ENCODE assay signal across 8 cellular contexts in genomic region chr1:33348676-33349080, GRCh38. TPM values are rescaled to one million over a fixed set of nuclear protein-coding genes. Genes with fewer than 3 reads are reported as not detected.
DNase-seq lines count a peak whose midpoint lies in the region; ATAC-seq and TF ChIP-seq lines count a peak whose summit lies in the region.

No MANE protein-coding gene starts in this region.

- H3K4me1 Mint-ChIP-seq in activated CD8-positive, alpha-beta memory T cell treated with anti-CD3 and anti-CD28 coated beads, Interleukin-2, amount 10 ng/mL, durations not matched to agents 7 days and 5 days, result peaks cover 49% of the 10 kb centered on the region
- H3K4me1 Mint-ChIP-seq in activated T-cell treated with anti-CD3 and anti-CD28 coated beads, Interleukin-2, amount 50 U/mL, for 72 hours (ENCODE audit: low read depth), result peaks cover 45% of the 10 kb centered on the region

- peaks cover 0 to 39% (median 0%) of the 10 kb centered on the region in 9 donors for H3K36me3 ChIP-seq in heart right ventricle

- peak overlapping the region; percentile 77 for H3K4me3 Mint-ChIP-seq in activated CD8-positive, alpha-beta memory T cell treated with anti-CD3 and anti-CD28 coated beads, Interleukin-2, amount 10 ng/mL, durations not matched to agents 7 days and 5 days
- peak overlapping the region; percentile 80 to 83 for H3K4me3 Mint-ChIP-seq in activated T-cell treated with anti-CD3 and anti-CD28 coated beads, Interleukin-2, amount 50 U/mL, for 72 hours

- peak overlapping the region; percentile 89 for H3K27ac Mint-ChIP-seq in activated CD8-positive, alpha-beta memory T cell treated with anti-CD3 and anti-CD28 coated beads, Interleukin-2, amount 10 ng/mL, durations not matched to agents 7 days and 5 days
- peak overlapping the region; percentile 26 for H3K27ac Mint-ChIP-seq in activated T-cell treated with anti-CD3 and anti-CD28 coated beads, Interleukin-2, amount 50 U/mL, for 72 hours

- H3K4me3 ChIP-seq in heart right ventricle (peak overlapping the region; percentile 77 to 96 (median 90)), skeletal muscle cell (ENCODE audit: low read depth, low read length) (peak overlapping the region; percentile 60)

- peaks cover 16% of the 10 kb centered on the region for H3K36me3 Mint-ChIP-seq in activated CD8-positive, alpha-beta memory T cell treated with anti-CD3 and anti-CD28 coated beads, Interleukin-2, amount 10 ng/mL, durations not matched to agents 7 days and 5 days
- H3K36me3 Mint-ChIP-seq in activated T-cell treated with anti-CD3 and anti-CD28 coated beads, Interleukin-2, amount 50 U/mL, for 72 hours (ENCODE audit: insufficient read depth in 2 of 2), result peaks cover 0 to 8% of the 10 kb centered on the region in 2 donors

- no peak for TF ChIP-seq CTCF in heart right ventricle (IDR thresholded peaks at IDR 0.05)

- intact Hi-C loops in heart right ventricle (cut with DNase I), result loop anchor here in 2 of 10 donors (2.0 to 5.0 kb wide), 2 partner anchors 16 to 51 kb away; no protein-coding TSS in a partner anchor

- no peaks in the 10 kb centered on the region for H3K9me3 Mint-ChIP-seq in activated CD8-positive, alpha-beta memory T cell treated with anti-CD3 and anti-CD28 coated beads, Interleukin-2, amount 10 ng/mL, durations not matched to agents 7 days and 5 days (ENCODE audit: low read depth)
- no peaks in the 10 kb centered on the region for H3K9me3 Mint-ChIP-seq in activated T-cell treated with anti-CD3 and anti-CD28 coated beads, Interleukin-2, amount 50 U/mL, for 72 hours

- H3K4me1 ChIP-seq in heart right ventricle, result peaks cover 21 to 61% (median 54%) of the 10 kb centered on the region in 9 donors

- no peak for ATAC-seq in activated CD8-positive, alpha-beta memory T cell treated with anti-CD3 and anti-CD28 coated beads, Interleukin-2, amount 10 ng/mL, durations not matched to agents 7 days and 5 days
- no peak for ATAC-seq in activated T-cell treated with anti-CD3 and anti-CD28 coated beads, Interleukin-2, amount 50 U/mL, for 72 hours (replicated peaks in 1 of 2)
- ATAC-seq in heart right ventricle (peak in 4 of 8 donors; percentile 7 to 26 (median 22)), GM21723 (IDR thresholded peaks at IDR 0.05; ENCODE audit: unreplicated experiment) (no peak)

- no peak for DNase-seq in activated CD8-positive, alpha-beta memory T cell treated with anti-CD3 and anti-CD28 coated beads, Interleukin-2, amount 10 ng/mL, durations not matched to agents 7 days and 5 days
- no peak for DNase-seq in activated CD8-positive, alpha-beta memory T cell treated with anti-CD3 and anti-CD28 coated beads, Interleukin-2, amount 50 U/mL, for 48 hours
- DNase-seq in activated T-cell treated with anti-CD3 and anti-CD28 coated beads, Interleukin-2, amount 50 U/mL, for 72 hours, result peak; percentile 31 to 33
- DNase-seq in heart right ventricle (no peak), skeletal muscle cell (ENCODE audit: low read depth) (no peak), COR-L47 (lab: John Stamatoyannopoulos, UW) (no peak), iPS-NIHi11 (ENCODE audit: low spot score) (no peak)

- no peaks in the 10 kb centered on the region for H3K27me3 Mint-ChIP-seq in activated CD8-positive, alpha-beta memory T cell treated with anti-CD3 and anti-CD28 coated beads, Interleukin-2, amount 10 ng/mL, durations not matched to agents 7 days and 5 days
- no peaks in the 10 kb centered on the region for H3K27me3 Mint-ChIP-seq in activated T-cell treated with anti-CD3 and anti-CD28 coated beads, Interleukin-2, amount 50 U/mL, for 72 hours (ENCODE audit: low read depth)

- H3K27ac ChIP-seq in heart right ventricle, result peak overlapping the region; percentile 98 to 100 (median 99)

- WGBS in heart right ventricle, 2 donors, result 0 to 2% methylated on average over 11 of the region's 11 CpGs

- CTCF ChIA-PET in activated CD8-positive, alpha-beta memory T cell treated with anti-CD3 and anti-CD28 coated beads, Interleukin-2, amount 10 ng/mL, durations not matched to agents 7 days and 5 days (lab: Charles Lee), result interaction anchor here (1.4 kb wide), 1 partner anchor 53 kb away, joined by 9 read pairs; no protein-coding TSS in a partner anchor

- H3K27me3 ChIP-seq in heart right ventricle, result no peaks in the 10 kb centered on the region

- no peaks in the 10 kb centered on the region for H3K9me3 ChIP-seq in heart right ventricle

RNA-seq across cellular contexts. Expression of gene A3GALT2, which starts 27.8 kb away (rescaled TPM):
- not detected for total RNA-seq in activated CD8-positive, alpha-beta memory T cell treated with anti-CD3 and anti-CD28 coated beads, Interleukin-2, amount 10 ng/mL, durations not matched to agents 7 days and 5 days
- total RNA-seq in activated T-cell treated with anti-CD3 and anti-CD28 coated beads, Interleukin-2, amount 50 U/mL, for 72 hours, result not detected
- under 1 TPM in 1 of 10 donors, not detected in 9; 0.25 TPM for total RNA-seq in heart right ventricle
- polyA plus RNA-seq in heart right ventricle, result not detected

Comparison
In these comparisons a context has a peak if more than half of its experiments do, and no peak if none do; other contexts are left out.
1. DNase-seq: peak in activated T-cell treated with anti-CD3 and anti-CD28 coated beads, Interleukin-2, amount 50 U/mL, for 72 hours (2 of 2); none in activated CD8-positive, alpha-beta memory T cell treated with anti-CD3 and anti-CD28 coated beads, Interleukin-2, amount 10 ng/mL, durations not matched to agents 7 days and 5 days (single experiment), activated CD8-positive, alpha-beta memory T cell treated with anti-CD3 and anti-CD28 coated beads, Interleukin-2, amount 50 U/mL, for 48 hours (single experiment), heart right ventricle (0 of 2), skeletal muscle cell (single experiment), COR-L47 (single experiment) and iPS-NIHi11 (single experiment).